ENCODE assay signal across 9 cellular contexts in genomic region chr18:59141294-59142068, GRCh38. TPM values are rescaled to one million over a fixed set of nuclear protein-coding genes. Genes with fewer than 3 reads are reported as not detected.
DNase-seq lines count a peak whose midpoint lies in the region; TF ChIP-seq lines count a peak whose summit lies in the region.
"Had no signal": no experiment of that assay in that cellular context is flagged by ENCODE, and none has a peak within 500 bp of the region (broad histone marks: within the 10 kb centered on the region; RNA-seq: fewer than 3 reads in every experiment).

No MANE protein-coding gene starts in this region.

- no peaks in the 10 kb centered on the region for H3K27me3 Mint-ChIP-seq in activated naive CD8-positive, alpha-beta T cell treated with anti-CD3 and anti-CD28 coated beads for 36 hours
- peaks cover 20% of the 10 kb centered on the region for H3K27me3 Mint-ChIP-seq in neural crest cell (ENCODE audit: low read depth)

- H3K9me3 Mint-ChIP-seq in activated naive CD8-positive, alpha-beta T cell treated with anti-CD3 and anti-CD28 coated beads for 36 hours, result no peaks in the 10 kb centered on the region
- no peaks in the 10 kb centered on the region for H3K9me3 Mint-ChIP-seq in neural crest cell

- no peak for TF ChIP-seq CTCF in neural crest cell (conservative IDR thresholded peaks at IDR 0.05)

- H3K36me3 Mint-ChIP-seq in activated naive CD8-positive, alpha-beta T cell treated with anti-CD3 and anti-CD28 coated beads for 36 hours, result peaks cover 4% of the 10 kb centered on the region
- H3K36me3 Mint-ChIP-seq in neural crest cell (ENCODE audit: low read depth), result no peaks in the 10 kb centered on the region

- H3K4me3 Mint-ChIP-seq in activated naive CD8-positive, alpha-beta T cell treated with anti-CD3 and anti-CD28 coated beads for 36 hours, result peak overlapping the region; percentile 93
- peak overlapping the region; percentile 82 for H3K4me3 Mint-ChIP-seq in neural crest cell

- peaks cover 42% of the 10 kb centered on the region for H3K4me1 Mint-ChIP-seq in activated naive CD8-positive, alpha-beta T cell treated with anti-CD3 and anti-CD28 coated beads for 36 hours
- H3K4me1 Mint-ChIP-seq in neural crest cell, result peaks cover 35% of the 10 kb centered on the region

- peak overlapping the region; percentile 82 for H3K4me3 ChIP-seq in GM08714 (ENCODE audit: low read length)

- DNase-seq in NCI-H2081 (lab: John Stamatoyannopoulos, UW) (peak; percentile 49 to 83), neural crest cell (ENCODE audit: low read depth, low spot score) (no peak), NCI-H1694 treated with DMSO at 0.1 percent for 48 hours (lab: John Stamatoyannopoulos, UW) (no peak), OCI-M1 (lab: John Stamatoyannopoulos, UW) (no peak), NCI-H2171 treated with DMSO at 0.1 percent for 48 hours (lab: John Stamatoyannopoulos, UW) (no peak), DMS 273 (lab: John Stamatoyannopoulos, UW; ENCODE audit: unreplicated experiment) (no peak)
- DNase-seq in activated naive CD8-positive, alpha-beta T cell treated with anti-CD3 and anti-CD28 coated beads for 36 hours, result no peak
- DNase-seq: WERI-Rb-1 had no signal

- H3K27ac Mint-ChIP-seq in activated naive CD8-positive, alpha-beta T cell treated with anti-CD3 and anti-CD28 coated beads for 36 hours, result peak overlapping the region; percentile 42
- peak overlapping the region; percentile 3 for H3K27ac Mint-ChIP-seq in neural crest cell (ENCODE audit: unreplicated experiment)

RNA-seq across cellular contexts. Expression of gene SEC11C, which starts 1.8 kb away (rescaled TPM):
- total RNA-seq in activated naive CD8-positive, alpha-beta T cell treated with anti-CD3 and anti-CD28 coated beads for 36 hours, result 10 to 100 TPM; 56.8 to 57.8 TPM
- 54.3 and 55.1 TPM in 2 replicates for total RNA-seq in neural crest cell

Comparison
In these comparisons a context has a peak if more than half of its experiments do, and no peak if none do; other contexts are left out.
1. DNase-seq: peak in NCI-H2081 (2 of 2); none in activated naive CD8-positive, alpha-beta T cell treated with anti-CD3 and anti-CD28 coated beads for 36 hours (single experiment), neural crest cell (single experiment), NCI-H1694 treated with DMSO at 0.1 percent for 48 hours (single experiment), OCI-M1 (single experiment), NCI-H2171 treated with DMSO at 0.1 percent for 48 hours (single experiment) and DMS 273 (single experiment).